ENCODE assay signal across 8 cellular contexts in genomic region chr2:239399404-239399999, GRCh38. TPM values are rescaled to one million over a fixed set of nuclear protein-coding genes. Genes with fewer than 3 reads are reported as not detected.
DNase-seq lines count a peak whose midpoint lies in the region; FAIRE-seq and TF ChIP-seq lines count a peak whose summit lies in the region.

No MANE protein-coding gene starts in this region.

- FAIRE-seq in GM18507 (lab: Jason Lieb, UNC) = peak; percentile 77
- no peak for FAIRE-seq in frontal cortex (lab: Jason Lieb, UNC)

- H3K36me3 ChIP-seq in left ventricle myocardium inferior = no peaks in the 10 kb centered on the region

- no peaks in the 10 kb centered on the region for H3K9me3 ChIP-seq in left ventricle myocardium inferior (replicated peaks)

- TF ChIP-seq CTCF in left ventricle myocardium inferior (IDR thresholded peaks at IDR 0.05; ENCODE audit: borderline replicate concordance) = no peak

- peak overlapping the region; percentile 100 for H3K27ac ChIP-seq in left ventricle myocardium inferior (replicated peaks)

- intact Hi-C loops in left ventricle myocardium inferior (cut with micrococcal nuclease) = loop anchor here (10.0 kb wide), 1 partner anchor 75 kb away; no protein-coding TSS in a partner anchor

- H3K4me3 ChIP-seq in left ventricle myocardium inferior = peak overlapping the region; percentile 83

- no peaks in the 10 kb centered on the region for H3K27me3 ChIP-seq in left ventricle myocardium inferior (ENCODE audit: low read depth)

- no peak for DNase-seq in GM18507 (ENCODE audit: extremely low spot score, insufficient read length, low read depth)
- peak; percentile 77 for DNase-seq in NCI-H748 (lab: John Stamatoyannopoulos, UW; ENCODE audit: unreplicated experiment)
- DNase-seq in activated gamma-delta T cell (lab: John Stamatoyannopoulos, UW) = peak; percentile 32
- no peak for DNase-seq in left ventricle myocardium inferior
- peak; percentile 29 for DNase-seq in putamen (ENCODE audit: low spot score)
- no peak for DNase-seq in amniotic stem cell (lab: John Stamatoyannopoulos, UW)
- DNase-seq in frontal cortex (ENCODE audit: low spot score in 2 of 2) = no peak
- DNase-seq in NCI-H774 (lab: John Stamatoyannopoulos, UW) = no peak

- peaks cover 67% of the 10 kb centered on the region for H3K4me1 ChIP-seq in left ventricle myocardium inferior

RNA-seq across cellular contexts. Expression of gene HDAC4, which starts 1.3 kb away (rescaled TPM):
- total RNA-seq in left ventricle myocardium inferior (23.9 TPM), frontal cortex (20.4 TPM)

Comparison
In these comparisons a context has a peak if more than half of its experiments do, and no peak if none do; other contexts are left out.
1. DNase-seq: peak in NCI-H748 (single experiment), activated gamma-delta T cell (single experiment) and putamen (single experiment); none in GM18507 (single experiment), left ventricle myocardium inferior (single experiment), amniotic stem cell (single experiment), frontal cortex (0 of 2) and NCI-H774 (single experiment).